Comparison of ENCODE assay signal across 8 cellular contexts in genomic region chr17:2215616-2216364, GRCh38.
DNase-seq lines count a peak whose midpoint lies in the region; ATAC-seq and TF ChIP-seq lines count a peak whose summit lies in the region.

No MANE protein-coding gene starts in this region.

- ATAC-seq in GM18861 (IDR thresholded peaks at IDR 0.05; ENCODE audit: unreplicated experiment) (peak; percentile 63), HG03039 (IDR thresholded peaks at IDR 0.05; ENCODE audit: unreplicated experiment) (peak; percentile 65)

- TF ChIP-seq CTCF in astrocyte of the cerebellum (IDR thresholded peaks at IDR 0.05; ENCODE audit: low read depth, low read length, missing control alignments), result peak; percentile 10

- H3K4me3 ChIP-seq in astrocyte of the cerebellum (ENCODE audit: low read depth, low read length), result peak overlapping the region; percentile 6

- DNase-seq in T-helper 9 cell (peak; percentile 49), astrocyte of the cerebellum (ENCODE audit: low read depth) (peak; percentile 95), iPS-NIHi7 (ENCODE audit: extremely low spot score) (peak; percentile 58), NOMO-1 treated with dmso at 0.1 percent for 144 hours (lab: John Stamatoyannopoulos, UW; ENCODE audit: unreplicated experiment) (no peak), NCI-H526 treated with DMSO at 0.1 percent for 48 hours (lab: John Stamatoyannopoulos, UW) (no peak)
- DNase-seq in stimulated activated CD4-positive, alpha-beta T cell treated with anti-CD3 and anti-CD28 coated beads, Interleukin-4, amount 100 ng/mL, for 1 hour, result peak; percentile 60

- in situ Hi-C loops in astrocyte of the cerebellum (cut with HindIII; ENCODE audit: low sequenced_read_pairs), result loop anchor here (5.0 kb wide), 1 partner anchor 52 kb away; no protein-coding TSS in a partner anchor

Comparison
In these comparisons a context has a peak if more than half of its experiments do, and no peak if none do; other contexts are left out.
1. DNase-seq: peak in T-helper 9 cell (single experiment), astrocyte of the cerebellum (single experiment), iPS-NIHi7 (single experiment) and stimulated activated CD4-positive, alpha-beta T cell treated with anti-CD3 and anti-CD28 coated beads, Interleukin-4, amount 100 ng/mL, for 1 hour (single experiment); none in NOMO-1 treated with dmso at 0.1 percent for 144 hours (single experiment) and NCI-H526 treated with DMSO at 0.1 percent for 48 hours (single experiment).